21 cellular contexts compared by ENCODE assay signal in the genomic region with DNA sequence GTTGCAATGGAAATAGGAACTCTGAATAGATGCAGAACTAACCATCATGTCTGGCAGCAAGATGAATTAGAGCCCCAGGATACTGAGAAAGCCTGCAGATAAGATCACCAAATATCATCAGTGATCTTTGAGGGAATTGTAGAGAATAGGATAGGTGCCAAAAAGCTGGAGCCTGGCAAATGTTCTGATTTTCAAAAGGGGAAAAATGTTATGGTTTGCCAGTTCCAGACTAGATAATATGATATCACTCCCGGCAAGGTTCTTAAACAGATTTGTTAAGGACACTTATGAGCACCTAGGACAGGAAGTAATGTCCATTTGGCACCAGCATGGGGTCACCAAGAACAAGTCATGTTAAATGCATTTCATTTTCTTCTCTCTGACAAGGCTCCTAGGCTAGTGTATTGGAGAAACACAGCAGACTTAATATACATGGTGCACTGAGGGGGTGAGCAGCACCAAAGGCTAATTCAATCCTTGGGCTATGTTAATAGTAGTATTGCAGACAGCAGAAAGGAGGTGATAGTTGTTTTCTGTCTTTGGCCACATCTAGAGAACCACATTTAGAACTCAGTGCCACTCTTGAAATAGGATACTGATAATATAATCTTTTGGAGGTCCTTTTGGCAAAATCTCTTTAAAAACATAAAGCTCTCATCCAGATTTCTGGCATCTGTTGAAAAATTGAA.
"Had no signal": no experiment of that assay in that cellular context is flagged by ENCODE, and none has a peak within 500 bp of the region (broad histone marks: within the 10 kb centered on the region; RNA-seq: fewer than 3 reads in every experiment).

No MANE protein-coding gene starts in this region.

- DNase-seq: activated B cell treated with CpG ODN at 0.5 μM for 24 hours; activated CD4-positive, alpha-beta T cell treated with anti-CD3 and anti-CD28 coated beads for 36 hours; activated CD4-positive, alpha-beta T cell treated with anti-CD3 and anti-CD28 coated beads, Interleukin-2, amount 50 U/mL, for 48 hours; activated CD8-positive, alpha-beta memory T cell treated with anti-CD3 and anti-CD28 coated beads, Interleukin-2, amount 50 U/mL, for 48 hours; activated naive CD4-positive, alpha-beta T cell; activated T-cell treated with anti-CD3 and anti-CD28 coated beads, Interleukin-2, amount 50 U/mL, for 4 hours; cerebellar nuclear complex; esophagus squamous epithelium; gastrocnemius medialis; head of caudate nucleus; hypothalamus; left cardiac atrium; mesenchymal stem cell; naive B cell; ovary; spleen; stimulated activated CD4-positive, alpha-beta T cell treated with anti-CD3 and anti-CD28 coated beads, Interleukin-4, amount 100 ng/mL, for 24 hours; stimulated activated naive CD8-positive, alpha-beta T cell treated with anti-CD3 and anti-CD28 coated beads, Interleukin-15, Interleukin-2, amounts not matched to agents 100 U/mL and 50 U/mL, for 24 hours; T1000; thyroid gland; upper lobe of right lung had no signal

- ATAC-seq: activated CD4-positive, alpha-beta T cell treated with anti-CD3 and anti-CD28 coated beads for 36 hours; activated T-cell treated with anti-CD3 and anti-CD28 coated beads, Interleukin-2, amount 50 U/mL, for 4 hours; gastrocnemius medialis; left cardiac atrium; stimulated activated naive CD8-positive, alpha-beta T cell treated with anti-CD3 and anti-CD28 coated beads, Interleukin-15, Interleukin-2, amounts not matched to agents 100 U/mL and 50 U/mL, for 24 hours; upper lobe of right lung had no signal
